Comparison of ENCODE assay signal across 1 cellular context in the genomic region with DNA sequence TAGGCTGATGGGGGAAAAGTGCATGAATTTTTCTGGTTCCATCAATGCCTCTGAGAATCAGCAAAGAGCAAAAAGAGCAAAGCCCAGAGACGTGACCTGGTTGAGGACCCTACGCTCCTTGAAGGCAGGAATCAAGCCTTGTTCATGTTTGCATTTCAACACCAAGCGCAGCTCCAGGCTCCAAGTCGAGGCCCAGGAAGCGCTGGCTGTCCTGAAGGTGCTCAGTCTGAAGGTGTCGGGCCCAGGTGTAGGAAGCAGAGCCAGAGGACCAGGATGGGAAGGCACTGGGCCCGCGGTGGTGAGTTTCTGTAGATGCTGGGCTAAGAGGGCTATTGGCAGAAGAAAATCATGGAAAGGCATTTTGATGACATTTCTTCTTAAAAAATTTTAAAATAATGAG.
TF ChIP-seq lines count a peak whose summit lies in the region.

No MANE protein-coding gene starts in this region.

TF ChIP-seq in IMR-90, 13 proteins besides CTCF, POLR2A, EP300 and RAD21:
- TF ChIP-seq NFE2L2 (IDR thresholded peaks at IDR 0.05; ENCODE audit: low read depth, low read length) (no peak), RFX5 (IDR thresholded peaks at IDR 0.05; ENCODE audit: low read depth, low read length) (no peak), SMC3 (IDR thresholded peaks at IDR 0.05; ENCODE audit: low read depth, low read length) (no peak), MXI1 (IDR thresholded peaks at IDR 0.05; ENCODE audit: borderline replicate concordance, low read depth, low read length) (no peak), MAZ (IDR thresholded peaks at IDR 0.05; ENCODE audit: borderline replicate concordance, low read depth, low read length) (no peak), CEBPB (IDR thresholded peaks at IDR 0.05; ENCODE audit: low read depth, low read length) (no peak), RCOR1 (IDR thresholded peaks at IDR 0.05; ENCODE audit: insufficient replicate concordance, low read length) (no peak), FOS (IDR thresholded peaks at IDR 0.05; ENCODE audit: low read depth, low read length) (no peak), BHLHE40 (IDR thresholded peaks at IDR 0.05; ENCODE audit: low read depth, low read length) (no peak), MAFK (IDR thresholded peaks at IDR 0.05; ENCODE audit: low read depth, low read length) (no peak), CHD1 (IDR thresholded peaks at IDR 0.05; ENCODE audit: low read depth, low read length) (no peak)
- TF ChIP-seq, protein P1, sequence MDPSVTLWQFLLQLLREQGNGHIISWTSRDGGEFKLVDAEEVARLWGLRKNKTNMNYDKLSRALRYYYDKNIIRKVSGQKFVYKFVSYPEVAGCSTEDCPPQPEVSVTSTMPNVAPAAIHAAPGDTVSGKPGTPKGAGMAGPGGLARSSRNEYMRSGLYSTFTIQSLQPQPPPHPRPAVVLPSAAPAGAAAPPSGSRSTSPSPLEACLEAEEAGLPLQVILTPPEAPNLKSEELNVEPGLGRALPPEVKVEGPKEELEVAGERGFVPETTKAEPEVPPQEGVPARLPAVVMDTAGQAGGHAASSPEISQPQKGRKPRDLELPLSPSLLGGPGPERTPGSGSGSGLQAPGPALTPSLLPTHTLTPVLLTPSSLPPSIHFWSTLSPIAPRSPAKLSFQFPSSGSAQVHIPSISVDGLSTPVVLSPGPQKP (IDR thresholded peaks at IDR 0.05; ENCODE audit: borderline replicate concordance, low read depth, low read length): no peak
- TF ChIP-seq, protein P2, sequence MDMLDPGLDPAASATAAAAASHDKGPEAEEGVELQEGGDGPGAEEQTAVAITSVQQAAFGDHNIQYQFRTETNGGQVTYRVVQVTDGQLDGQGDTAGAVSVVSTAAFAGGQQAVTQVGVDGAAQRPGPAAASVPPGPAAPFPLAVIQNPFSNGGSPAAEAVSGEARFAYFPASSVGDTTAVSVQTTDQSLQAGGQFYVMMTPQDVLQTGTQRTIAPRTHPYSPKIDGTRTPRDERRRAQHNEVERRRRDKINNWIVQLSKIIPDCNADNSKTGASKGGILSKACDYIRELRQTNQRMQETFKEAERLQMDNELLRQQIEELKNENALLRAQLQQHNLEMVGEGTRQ (IDR thresholded peaks at IDR 0.05; ENCODE audit: low read depth, low read length): no peak
